In genomic region chr1:109579044-109579443, GRCh38 we compare ENCODE assay signal across 16 cellular contexts. TPM values are rescaled to one million over a fixed set of nuclear protein-coding genes. Genes with fewer than 3 reads are reported as not detected.
A peak's percentile ranks its signal among the peaks of the same experiment; 100 is the strongest.
DNase-seq lines count a peak whose midpoint lies in the region; ATAC-seq and TF ChIP-seq lines count a peak whose summit lies in the region.
"Had no signal": no experiment of that assay in that cellular context is flagged by ENCODE, and none has a peak within 500 bp of the region (broad histone marks: within the 10 kb centered on the region; RNA-seq: fewer than 3 reads in every experiment).

No MANE protein-coding gene starts in this region.

- no peak overlapping the region for H2AFZ ChIP-seq in GM23248

- peaks cover 6% of the 10 kb centered on the region; the same call in 1 of the 2 replicates for H3F3A ChIP-seq in GM23248 (ENCODE audit: insufficient read depth)

- H3K27ac ChIP-seq in GM23248 (peak overlapping the region; percentile 51), brain microvascular endothelial cell (no peak overlapping the region)
- H3K27ac ChIP-seq: BLaER1, Peyer's patch had no signal

- H3K9ac ChIP-seq in GM23248, result peak overlapping the region; percentile 26; the same call in 1 of the 2 replicates
- H3K9ac ChIP-seq: BLaER1 had no signal

- H3K4me1 Mint-ChIP-seq in activated CD4-positive, alpha-beta T cell treated with anti-CD3 and anti-CD28 coated beads, Interleukin-2, amount 10 ng/mL, durations not matched to agents 24 days and 14 days, result no peaks in the 10 kb centered on the region

- intact Hi-C loops in activated CD4-positive, alpha-beta T cell treated with anti-CD3 and anti-CD28 coated beads, Interleukin-2, amount 10 ng/mL, durations not matched to agents 24 days and 14 days (cut with micrococcal nuclease), result no loop called here

- in situ Hi-C loops in GM23248 (cut with MboI), result no loop called here
- in situ Hi-C loops in brain microvascular endothelial cell (cut with HindIII; ENCODE audit: low pct_ligation_motif_present, low sequenced_read_pairs), result no loop called here

- H3K36me3 ChIP-seq in GM23248 (ENCODE audit: low read depth) (peaks cover 42% of the 10 kb centered on the region), brain microvascular endothelial cell (replicated peaks) (peaks cover 26% of the 10 kb centered on the region)

- ATAC-seq in GM19324 (IDR thresholded peaks at IDR 0.05; ENCODE audit: low FRiP score, unreplicated experiment) (no peak), GM19455 (IDR thresholded peaks at IDR 0.05; ENCODE audit: unreplicated experiment) (no peak)

- no peak overlapping the region for H3K27ac Mint-ChIP-seq in activated CD4-positive, alpha-beta T cell treated with anti-CD3 and anti-CD28 coated beads, Interleukin-2, amount 10 ng/mL, durations not matched to agents 24 days and 14 days

- H3K4me3 Mint-ChIP-seq in activated CD4-positive, alpha-beta T cell treated with anti-CD3 and anti-CD28 coated beads, Interleukin-2, amount 10 ng/mL, durations not matched to agents 24 days and 14 days, result no peak overlapping the region

- peaks cover 100% of the 10 kb centered on the region for H3K79me2 ChIP-seq in GM23248 (ENCODE audit: insufficient read depth)

- H3K4me3 ChIP-seq in GM23248 (no peak overlapping the region), brain microvascular endothelial cell (ENCODE audit: low read depth, low read length) (no peak overlapping the region)
- H3K4me3 ChIP-seq: BLaER1, Peyer's patch had no signal

- no peak for TF ChIP-seq CTCF in brain microvascular endothelial cell (IDR thresholded peaks at IDR 0.05; ENCODE audit: low read depth, low read length, missing control alignments)

- no peaks in the 10 kb centered on the region for H3K27me3 ChIP-seq in GM23248 (replicated peaks; ENCODE audit: insufficient read depth)
- no peaks in the 10 kb centered on the region for H3K27me3 ChIP-seq in brain microvascular endothelial cell (replicated peaks)
- H3K27me3 ChIP-seq: BLaER1, Peyer's patch had no signal

- no peaks in the 10 kb centered on the region for H3K9me3 ChIP-seq in GM23248 (ENCODE audit: low read depth)
- H3K9me3 ChIP-seq: BLaER1, Peyer's patch had no signal

- H4K20me1 ChIP-seq in GM23248 (ENCODE audit: insufficient read depth), result peaks cover 2% of the 10 kb centered on the region; the same call in 1 of the 2 replicates

- DNase-seq in AG08395 (ENCODE audit: low spot score), result peak; percentile 9
- peak; percentile 62 for DNase-seq in GM23248
- DNase-seq in cerebellar cortex (ENCODE audit: low spot score), result peak; percentile 14
- DNase-seq in myocyte (ENCODE audit: low read depth), result peak; percentile 45
- DNase-seq in brain microvascular endothelial cell, result no peak
- DNase-seq in activated CD4-positive, alpha-beta T cell treated with anti-CD3 and anti-CD28 coated beads, Interleukin-2, amount 10 ng/mL, durations not matched to agents 24 days and 14 days, result no peak
- DNase-seq: activated CD8-positive, alpha-beta memory T cell treated with anti-CD3 and anti-CD28 coated beads, Interleukin-2, amount 50 U/mL, for 4 hours; dermis blood vessel endothelial cell; NCI-H2107; NCI-H748 treated with DMSO at 0.1 percent for 48 hours; Peyer's patch; SW 1271 had no signal

- H3K4me1 ChIP-seq in GM23248 (ENCODE audit: insufficient read depth), result peaks cover 7% of the 10 kb centered on the region; the same call in 1 of the 2 replicates
- H3K4me1 ChIP-seq: BLaER1, Peyer's patch had no signal

- H3K27me3 Mint-ChIP-seq in activated CD4-positive, alpha-beta T cell treated with anti-CD3 and anti-CD28 coated beads, Interleukin-2, amount 10 ng/mL, durations not matched to agents 24 days and 14 days, result no peaks in the 10 kb centered on the region

- H3K9me3 Mint-ChIP-seq in activated CD4-positive, alpha-beta T cell treated with anti-CD3 and anti-CD28 coated beads, Interleukin-2, amount 10 ng/mL, durations not matched to agents 24 days and 14 days, result no peaks in the 10 kb centered on the region

- no peaks in the 10 kb centered on the region for H3K9me2 ChIP-seq in GM23248 (ENCODE audit: insufficient read depth)

- WGBS in GM23248 (ENCODE audit: low coverage in 1 of 2, low lambda C conversion rate in 2 of 2, missing lambda C conversion rate in 2 of 2), 2 experiments, result 42 to 44% methylated on average over 3 of the region's 3 CpGs

- peaks cover 42% of the 10 kb centered on the region for H3K36me3 Mint-ChIP-seq in activated CD4-positive, alpha-beta T cell treated with anti-CD3 and anti-CD28 coated beads, Interleukin-2, amount 10 ng/mL, durations not matched to agents 24 days and 14 days (ENCODE audit: low read depth)

- no peak overlapping the region for H3K4me2 ChIP-seq in GM23248 (ENCODE audit: unreplicated experiment)
- H3K4me2 ChIP-seq: BLaER1 had no signal

RNA-seq across cellular contexts. Expression of gene GNAI3, which starts 30.6 kb away (rescaled TPM):
- total RNA-seq in GM23248 (2014; rRNA removed; shearing (Covaris generic)), result 14.7 and 14.9 TPM in 2 replicates
- 14.6 and 14.9 TPM in 2 replicates for polyA plus RNA-seq in GM23248 (2016; fragmentation: Nextera tagmentation; extraction: Ambion mirVana)
- total RNA-seq in myocyte, result 6.0 and 6.6 TPM in 2 replicates
- polyA plus RNA-seq in myocyte (2012), result 3.8 TPM
- 8.7 and 8.8 TPM in 2 replicates for total RNA-seq in activated CD4-positive, alpha-beta T cell treated with anti-CD3 and anti-CD28 coated beads, Interleukin-2, amount 10 ng/mL, durations not matched to agents 24 days and 14 days

RNA-seq across cellular contexts. Expression of gene GPR61, which starts 39.4 kb away (rescaled TPM):
- not detected in 2 replicates for total RNA-seq in GM23248 (2014; rRNA removed; shearing (Covaris generic))
- polyA plus RNA-seq in GM23248 (2016; fragmentation: Nextera tagmentation; extraction: Ambion mirVana), result not detected in 2 replicates
- total RNA-seq in myocyte, result 0.13 and 0.21 TPM in 2 replicates
- polyA plus RNA-seq in myocyte (2012), result 0.39 TPM
- 0.14 TPM in 1 of 2 replicates, not detected in the other for total RNA-seq in activated CD4-positive, alpha-beta T cell treated with anti-CD3 and anti-CD28 coated beads, Interleukin-2, amount 10 ng/mL, durations not matched to agents 24 days and 14 days
- total RNA-seq: dermis blood vessel endothelial cell had no signal

RNA-seq across cellular contexts. Expression of gene GNAT2, which starts 40.4 kb away (rescaled TPM):
- total RNA-seq in GM23248 (2014; rRNA removed; shearing (Covaris generic)), result not detected in 2 replicates
- polyA plus RNA-seq in GM23248 (2016; fragmentation: Nextera tagmentation; extraction: Ambion mirVana), result 0.32 TPM in 1 of 2 replicates, not detected in the other
- total RNA-seq in myocyte, result 0.13 TPM in 1 of 2 replicates, not detected in the other
- 0.29 TPM for polyA plus RNA-seq in myocyte (2012)
- 0.33 TPM in 2 replicates for total RNA-seq in activated CD4-positive, alpha-beta T cell treated with anti-CD3 and anti-CD28 coated beads, Interleukin-2, amount 10 ng/mL, durations not matched to agents 24 days and 14 days
- total RNA-seq: dermis blood vessel endothelial cell, H1, Peyer's patch had no signal

RNA-seq across cellular contexts. Expression of gene AMPD2, which starts 40.6 kb away (rescaled TPM):
- 79.3 and 87.9 TPM in 2 replicates for total RNA-seq in GM23248 (2014; rRNA removed; shearing (Covaris generic))
- 61.1 and 61.3 TPM in 2 replicates for polyA plus RNA-seq in GM23248 (2016; fragmentation: Nextera tagmentation; extraction: Ambion mirVana)
- total RNA-seq in myocyte, result 54.9 and 60.4 TPM in 2 replicates
- polyA plus RNA-seq in myocyte (2012), result 74.7 TPM
- total RNA-seq in activated CD4-positive, alpha-beta T cell treated with anti-CD3 and anti-CD28 coated beads, Interleukin-2, amount 10 ng/mL, durations not matched to agents 24 days and 14 days, result 92.2 and 97.8 TPM in 2 replicates

Comparison
In these comparisons a context has a peak if more than half of its experiments do, and no peak if none do; other contexts are left out.
1. DNase-seq: peak in AG08395 (single experiment), GM23248 (single experiment), cerebellar cortex (single experiment) and myocyte (single experiment); none in brain microvascular endothelial cell (single experiment) and activated CD4-positive, alpha-beta T cell treated with anti-CD3 and anti-CD28 coated beads, Interleukin-2, amount 10 ng/mL, durations not matched to agents 24 days and 14 days (single experiment).